1 cellular context compared by ENCODE assay signal in genomic region chr11:377174-377865, GRCh38.
TF ChIP-seq lines count a peak whose summit lies in the region.

No MANE protein-coding gene starts in this region.

TF ChIP-seq in HepG2, 621 proteins besides CTCF, POLR2A, EP300 and RAD21:
- TF ChIP-seq AGO2 (optimal IDR thresholded peaks at IDR 0.05; ENCODE audit: low read depth, low read length) (peak; percentile 73), HINFP (CRISPR knock-in tag; IDR thresholded peaks at IDR 0.05; ENCODE audit: low read depth) (no peak), RBFOX2 (IDR thresholded peaks at IDR 0.05; ENCODE audit: low read depth, low read length) (peak; percentile 57; the same call in 1 of the 2 replicates), TCF7 (IDR thresholded peaks at IDR 0.05; ENCODE audit: low read depth) (no peak)
